Comparison of ENCODE assay signal across 8 cellular contexts in the genomic region with DNA sequence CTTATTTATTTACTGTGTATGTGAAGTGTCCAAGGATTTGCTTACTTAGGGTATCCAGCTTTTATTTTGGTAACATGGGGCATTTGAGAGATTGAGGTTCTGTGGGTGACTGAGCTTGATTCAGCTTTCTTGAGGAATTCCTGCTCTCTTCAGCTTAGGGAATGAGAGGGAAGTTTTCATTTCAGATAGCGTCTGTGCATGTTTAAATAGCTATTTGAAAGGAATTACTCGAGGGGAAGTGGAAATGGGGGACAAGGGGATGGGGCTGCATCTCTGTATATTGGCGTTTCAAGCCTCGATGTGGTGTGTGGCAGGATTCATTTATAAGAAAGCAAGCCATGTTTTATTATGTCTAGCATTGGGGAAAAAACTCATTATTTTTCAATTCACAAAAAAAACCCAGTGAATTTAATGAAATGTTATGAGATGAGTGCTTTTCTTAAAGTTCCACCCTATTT. TPM values are rescaled to one million over a fixed set of nuclear protein-coding genes. Genes with fewer than 3 reads are reported as not detected.
DNase-seq lines count a peak whose midpoint lies in the region; ATAC-seq and TF ChIP-seq lines count a peak whose summit lies in the region.

No MANE protein-coding gene starts in this region.

- no peak for ATAC-seq in HG03095 (IDR thresholded peaks at IDR 0.05; ENCODE audit: unreplicated experiment)

- H3K4me3 ChIP-seq in OCI-LY1 (ENCODE audit: low read depth, low read length, poor library complexity, severe bottlenecking) (peak overlapping the region; percentile 88), ovary (peak overlapping the region; percentile 82)

- no peak for TF ChIP-seq POLR2A in ovary (IDR thresholded peaks at IDR 0.05)

- peaks cover 59% of the 10 kb centered on the region for H3K79me2 ChIP-seq in OCI-LY1 (ENCODE audit: insufficient read depth, low read length)

- H3K27ac Mint-ChIP-seq in endothelial cell (ENCODE audit: unreplicated experiment), result peak overlapping the region; percentile 86

- no peak for TF ChIP-seq EP300 in ovary (IDR thresholded peaks at IDR 0.05)

- H3K27ac ChIP-seq in OCI-LY1 (ENCODE audit: low read depth, low read length, poor library complexity, severe bottlenecking), result peak overlapping the region; percentile 65
- peak overlapping the region in 1 of 2 donors; percentile 86 for H3K27ac ChIP-seq in ovary

- peak overlapping the region; percentile 95 for H3K9ac ChIP-seq in OCI-LY1 (ENCODE audit: low read length)

- H3K4me3 Mint-ChIP-seq in endothelial cell (ENCODE audit: unreplicated experiment), result peak overlapping the region; percentile 96

- no peaks in the 10 kb centered on the region for H3K36me3 ChIP-seq in OCI-LY1 (ENCODE audit: insufficient read depth, low read length)
- no peaks in the 10 kb centered on the region for H3K36me3 ChIP-seq in ovary

- no peak overlapping the region for H2AFZ ChIP-seq in OCI-LY1 (ENCODE audit: low read length)

- WGBS in ovary, 3 donors, result 0 to 1% (median 1%) methylated on average over 4 of the region's 4 CpGs

- peaks cover 57% of the 10 kb centered on the region for H3K4me1 ChIP-seq in OCI-LY1 (ENCODE audit: insufficient read depth, low read length, severe bottlenecking)
- H3K4me1 ChIP-seq in ovary (ENCODE audit: insufficient read depth), result peaks cover 1% of the 10 kb centered on the region

- DNase-seq in ELR (ENCODE audit: low read depth), result peak; percentile 42
- DNase-seq in endothelial cell (ENCODE audit: low spot score), result no peak
- DNase-seq in ovary, result no peak
- no peak for DNase-seq in HuH-7.5 (ENCODE audit: low spot score)
- no peak for DNase-seq in retina
- DNase-seq in activated CD4-positive, CD25-positive, alpha-beta regulatory T cell (lab: John Stamatoyannopoulos, UW), result no peak

- no peaks in the 10 kb centered on the region for H3K9me3 Mint-ChIP-seq in endothelial cell (ENCODE audit: unreplicated experiment)

- intact Hi-C loops in ovary (cut with DNase I), result loop anchor here in 2 of 4 donors (5.0 to 10.0 kb wide), 2 partner anchors 143 to 150 kb away; a partner anchor contains a TSS

- no peaks in the 10 kb centered on the region for H3K9me3 ChIP-seq in OCI-LY1 (ENCODE audit: low read length)
- no peaks in the 10 kb centered on the region for H3K9me3 ChIP-seq in ovary

- peaks cover 28% of the 10 kb centered on the region for H3K4me1 Mint-ChIP-seq in endothelial cell (ENCODE audit: unreplicated experiment)

- peak overlapping the region; percentile 84 for H3K4me2 ChIP-seq in OCI-LY1 (ENCODE audit: low read length)

- H4K20me1 ChIP-seq in OCI-LY1 (ENCODE audit: insufficient read depth, low read length), result no peaks in the 10 kb centered on the region

- TF ChIP-seq CTCF in OCI-LY1 (IDR thresholded peaks at IDR 0.05; ENCODE audit: low read length) (no peak), endothelial cell (IDR thresholded peaks at IDR 0.05; ENCODE audit: unreplicated experiment) (no peak), ovary (IDR thresholded peaks at IDR 0.05) (no peak)

- H3K36me3 Mint-ChIP-seq in endothelial cell (ENCODE audit: low read depth, unreplicated experiment), result no peaks in the 10 kb centered on the region

- H3K27me3 ChIP-seq in OCI-LY1 (ENCODE audit: insufficient read depth, low read length) (no peaks in the 10 kb centered on the region), ovary (no peaks in the 10 kb centered on the region)

- H3K9me2 ChIP-seq in OCI-LY1 (ENCODE audit: low read depth, low read length), result no peaks in the 10 kb centered on the region

- H3K27me3 Mint-ChIP-seq in endothelial cell (ENCODE audit: unreplicated experiment), result peaks cover 5% of the 10 kb centered on the region

- H3F3A ChIP-seq in OCI-LY1 (ENCODE audit: insufficient read depth, low read length), result no peaks in the 10 kb centered on the region

RNA-seq across cellular contexts. Expression of a gene that starts 1.0 kb away (rescaled TPM):
- total RNA-seq in endothelial cell (ENCODE audit: unreplicated experiment) (102 TPM), ovary (10 to 100 TPM; 37.6 to 63.9 (median 53.0) TPM)
- polyA plus RNA-seq in ovary, result 10 to 100 TPM; 27.3 to 88.4 TPM
